Comparison of ENCODE assay signal across 13 cellular contexts in the genomic region with DNA sequence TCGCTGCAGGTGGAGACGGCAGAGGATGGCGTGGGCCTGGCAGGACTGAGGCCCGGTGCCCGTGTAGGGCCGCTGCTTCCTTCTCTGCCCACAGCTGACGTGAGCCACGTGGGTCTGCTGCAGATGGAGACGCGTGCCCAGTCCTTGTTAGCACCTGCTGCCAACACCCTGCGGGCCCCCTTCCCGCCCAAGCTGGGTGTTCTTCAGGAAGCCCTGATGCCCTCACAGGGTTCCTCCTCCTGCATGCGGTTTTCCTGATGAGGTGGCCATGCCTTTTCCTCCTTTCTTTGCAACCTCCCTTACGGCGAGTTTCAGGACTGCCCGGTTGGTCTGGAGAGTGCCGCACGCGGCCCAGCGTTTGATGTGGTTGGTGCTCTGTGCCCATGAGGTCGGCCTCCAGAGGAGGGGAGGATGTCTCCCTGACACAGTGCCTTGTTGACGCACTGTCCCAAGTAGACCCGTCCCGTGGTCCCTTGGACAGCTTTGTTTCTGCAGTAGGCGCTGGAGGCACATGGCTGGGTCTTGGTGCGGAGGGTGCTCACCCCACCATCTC. TPM values are rescaled to one million over a fixed set of nuclear protein-coding genes. Genes with fewer than 3 reads are reported as not detected.
A peak's percentile ranks its signal among the peaks of the same experiment; 100 is the strongest.
DNase-seq lines count a peak whose midpoint lies in the region; ATAC-seq lines count a peak whose summit lies in the region.
"Had no signal": no experiment of that assay in that cellular context is flagged by ENCODE, and none has a peak within 500 bp of the region (broad histone marks: within the 10 kb centered on the region; RNA-seq: fewer than 3 reads in every experiment).

No MANE protein-coding gene starts in this region.

- POLR2A ChIA-PET in CD8-positive, alpha-beta memory T cell (lab: Charles Lee) = no interaction called here

- CTCF ChIA-PET in CD8-positive, alpha-beta memory T cell (lab: Charles Lee) = no interaction called here

- peak in 1 of 2 donors; percentile 59 for ATAC-seq in natural killer cell treated with Interleukin-12 subunit alpha and Interleukin-12 subunit beta and Interleukin-15 and Interleukin-18, amount 100 ng/mL, for 72 hours
- no peak for ATAC-seq in GM21528 (IDR thresholded peaks at IDR 0.05; ENCODE audit: low FRiP score, unreplicated experiment)

- peak overlapping the region in 6 of 7 donors; percentile 5 to 70 (median 54) for H3K4me3 Mint-ChIP-seq in CD8-positive, alpha-beta memory T cell
- H3K4me3 Mint-ChIP-seq in activated naive CD8-positive, alpha-beta T cell treated with anti-CD3 and anti-CD28 coated beads for 36 hours = no peak overlapping the region
- no peak overlapping the region for H3K4me3 Mint-ChIP-seq in natural killer cell treated with Interleukin-12 subunit alpha and Interleukin-12 subunit beta and Interleukin-15 and Interleukin-18, amount 100 ng/mL, for 72 hours

- H3K36me3 Mint-ChIP-seq in CD8-positive, alpha-beta memory T cell = peaks cover 0 to 63% (median 15%) of the 10 kb centered on the region in 3 donors
- H3K36me3 Mint-ChIP-seq in activated naive CD8-positive, alpha-beta T cell treated with anti-CD3 and anti-CD28 coated beads for 36 hours = peaks cover 8% of the 10 kb centered on the region
- no peaks in the 10 kb centered on the region for H3K36me3 Mint-ChIP-seq in natural killer cell treated with Interleukin-12 subunit alpha and Interleukin-12 subunit beta and Interleukin-15 and Interleukin-18, amount 100 ng/mL, for 72 hours

- no peaks in the 10 kb centered on the region for H3K9me3 Mint-ChIP-seq in CD8-positive, alpha-beta memory T cell
- H3K9me3 Mint-ChIP-seq in activated naive CD8-positive, alpha-beta T cell treated with anti-CD3 and anti-CD28 coated beads for 36 hours = no peaks in the 10 kb centered on the region
- no peaks in the 10 kb centered on the region for H3K9me3 Mint-ChIP-seq in natural killer cell treated with Interleukin-12 subunit alpha and Interleukin-12 subunit beta and Interleukin-15 and Interleukin-18, amount 100 ng/mL, for 72 hours

- peak in 3 of 5 donors; percentile 12 to 43 (median 13) for DNase-seq in CD8-positive, alpha-beta memory T cell
- DNase-seq in Kasumi-1 (lab: John Stamatoyannopoulos, UW) = peak; percentile 83 to 91
- no peak for DNase-seq in activated naive CD8-positive, alpha-beta T cell treated with anti-CD3 and anti-CD28 coated beads for 36 hours
- DNase-seq in natural killer cell treated with Interleukin-12 subunit alpha and Interleukin-12 subunit beta and Interleukin-15 and Interleukin-18, amount 100 ng/mL, for 72 hours (ENCODE audit: low spot score) = peak; percentile 73
- DNase-seq in DMS 273 treated with DMSO at 0.1 percent for 48 hours (lab: John Stamatoyannopoulos, UW) = no peak
- DNase-seq in NCI-H1436 (lab: John Stamatoyannopoulos, UW) = no peak
- DNase-seq: colonic mucosa, KG1, NCI-H226, ovary, SJCRH30 had no signal

- H3K27me3 ChIP-seq in CD8-positive, alpha-beta memory T cell (ENCODE audit: insufficient read depth, low read length, poor library complexity, severe bottlenecking) = no peaks in the 10 kb centered on the region
- H3K27me3 ChIP-seq: colonic mucosa, ovary, SJCRH30 had no signal

- no peaks in the 10 kb centered on the region for H3K27me3 Mint-ChIP-seq in CD8-positive, alpha-beta memory T cell
- H3K27me3 Mint-ChIP-seq in activated naive CD8-positive, alpha-beta T cell treated with anti-CD3 and anti-CD28 coated beads for 36 hours = no peaks in the 10 kb centered on the region
- H3K27me3 Mint-ChIP-seq in natural killer cell treated with Interleukin-12 subunit alpha and Interleukin-12 subunit beta and Interleukin-15 and Interleukin-18, amount 100 ng/mL, for 72 hours = no peaks in the 10 kb centered on the region

- no peaks in the 10 kb centered on the region for H3K9me3 ChIP-seq in CD8-positive, alpha-beta memory T cell (ENCODE audit: low read length)
- H3K9me3 ChIP-seq: colonic mucosa, ovary, SJCRH30 had no signal

- H3K27ac Mint-ChIP-seq in CD8-positive, alpha-beta memory T cell = peak overlapping the region in 7 of 8 donors; percentile 72 to 92 (median 79)
- peak overlapping the region; percentile 68 for H3K27ac Mint-ChIP-seq in activated naive CD8-positive, alpha-beta T cell treated with anti-CD3 and anti-CD28 coated beads for 36 hours
- peak overlapping the region in 1 of 2 donors; percentile 44 for H3K27ac Mint-ChIP-seq in natural killer cell treated with Interleukin-12 subunit alpha and Interleukin-12 subunit beta and Interleukin-15 and Interleukin-18, amount 100 ng/mL, for 72 hours

- peaks cover 28 to 38% (median 35%) of the 10 kb centered on the region in 3 donors for H3K4me1 Mint-ChIP-seq in CD8-positive, alpha-beta memory T cell
- H3K4me1 Mint-ChIP-seq in activated naive CD8-positive, alpha-beta T cell treated with anti-CD3 and anti-CD28 coated beads for 36 hours = peaks cover 20% of the 10 kb centered on the region
- H3K4me1 Mint-ChIP-seq in natural killer cell treated with Interleukin-12 subunit alpha and Interleukin-12 subunit beta and Interleukin-15 and Interleukin-18, amount 100 ng/mL, for 72 hours (ENCODE audit: low read depth in 2 of 2) = peaks cover 14 to 51% of the 10 kb centered on the region in 2 donors

- no peak overlapping the region for H3K4me3 ChIP-seq in CD8-positive, alpha-beta memory T cell (ENCODE audit: low read length)
- H3K4me3 ChIP-seq: colonic mucosa, ovary, SJCRH30 had no signal

- no peak overlapping the region for H3K27ac ChIP-seq in CD8-positive, alpha-beta memory T cell (ENCODE audit: low read depth, low read length)
- H3K27ac ChIP-seq: C4-2B, colonic mucosa, ovary, SJCRH30 had no signal

- peaks cover 18% of the 10 kb centered on the region for H3K4me1 ChIP-seq in CD8-positive, alpha-beta memory T cell (ENCODE audit: insufficient read depth, low read length)
- H3K4me1 ChIP-seq: colonic mucosa, SJCRH30 had no signal

- H3K36me3 ChIP-seq in CD8-positive, alpha-beta memory T cell (ENCODE audit: insufficient read depth, low read length) = peaks cover 17% of the 10 kb centered on the region
- H3K36me3 ChIP-seq: ovary had no signal

RNA-seq across cellular contexts. Expression of a gene that starts 44.7 kb away (rescaled TPM):
- 10 to 100 TPM; 38.8 to 42.8 TPM for total RNA-seq in CD8-positive, alpha-beta memory T cell
- 13.9 TPM for polyA plus RNA-seq in CD8-positive, alpha-beta memory T cell
- total RNA-seq in activated naive CD8-positive, alpha-beta T cell treated with anti-CD3 and anti-CD28 coated beads for 36 hours = 10 to 100 TPM; 26.3 to 30.3 TPM
- 10 to 100 TPM; 51.6 to 75.1 TPM for total RNA-seq in natural killer cell treated with Interleukin-12 subunit alpha and Interleukin-12 subunit beta and Interleukin-15 and Interleukin-18, amount 100 ng/mL, for 72 hours

RNA-seq across cellular contexts. Expression of a gene that starts 59.8 kb away (rescaled TPM):
- 10 to 100 TPM; 87.2 to 94.1 TPM for total RNA-seq in CD8-positive, alpha-beta memory T cell
- 57.1 TPM for polyA plus RNA-seq in CD8-positive, alpha-beta memory T cell
- total RNA-seq in activated naive CD8-positive, alpha-beta T cell treated with anti-CD3 and anti-CD28 coated beads for 36 hours = 10 to 100 TPM; 73.1 to 81.6 TPM
- total RNA-seq in natural killer cell treated with Interleukin-12 subunit alpha and Interleukin-12 subunit beta and Interleukin-15 and Interleukin-18, amount 100 ng/mL, for 72 hours = 100 to 1,000 TPM in 1 of 2 donors, 10 to 100 TPM in 1; 64.8 to 115 TPM

Comparison
In these comparisons a context has a peak if more than half of its experiments do, and no peak if none do; other contexts are left out.
1. DNase-seq: peak in CD8-positive, alpha-beta memory T cell (3 of 5), Kasumi-1 (2 of 2) and natural killer cell treated with Interleukin-12 subunit alpha and Interleukin-12 subunit beta and Interleukin-15 and Interleukin-18, amount 100 ng/mL, for 72 hours (single experiment); none in activated naive CD8-positive, alpha-beta T cell treated with anti-CD3 and anti-CD28 coated beads for 36 hours (single experiment), DMS 273 treated with DMSO at 0.1 percent for 48 hours (single experiment) and NCI-H1436 (single experiment).
2. H3K4me3 Mint-ChIP-seq: peak in CD8-positive, alpha-beta memory T cell (6 of 7); none in activated naive CD8-positive, alpha-beta T cell treated with anti-CD3 and anti-CD28 coated beads for 36 hours (single experiment) and natural killer cell treated with Interleukin-12 subunit alpha and Interleukin-12 subunit beta and Interleukin-15 and Interleukin-18, amount 100 ng/mL, for 72 hours (single experiment).